Comparison of ENCODE assay signal across 19 cellular contexts in genomic region chr12:53115112-53115890, GRCh38. TPM values are rescaled to one million over a fixed set of nuclear protein-coding genes. Genes with fewer than 3 reads are reported as not detected.
DNase-seq lines count a peak whose midpoint lies in the region; ATAC-seq, FAIRE-seq and TF ChIP-seq lines count a peak whose summit lies in the region.
"Had no signal": no experiment of that assay in that cellular context is flagged by ENCODE, and none has a peak within 500 bp of the region (broad histone marks: within the 10 kb centered on the region; RNA-seq: fewer than 3 reads in every experiment).

No MANE protein-coding gene starts in this region.

- H3K27ac Mint-ChIP-seq in H9 = no peak overlapping the region
- H3K27ac Mint-ChIP-seq: activated T-helper 1 cell treated with anti-CD3 and anti-CD28 coated beads, Interleukin-12 subunit alpha, Interleukin-12 subunit beta, Interleukin-2, Interleukin-4 antibody, amounts not matched to agents 30 ng/mL and 10 ng/mL and 1 ng/mL, durations not matched to agents 14 hours and 24 hours and 36 hours had no signal

- no peak overlapping the region for H2BK5ac ChIP-seq in H9 (ENCODE audit: insufficient read length, low read length)
- H2BK5ac ChIP-seq in H1 (ENCODE audit: low read depth, low read length) = no peak overlapping the region; the same call in 1 of the 2 replicates

- H3K56ac ChIP-seq in H9 (ENCODE audit: insufficient read length, low read depth, low read length) (no peak overlapping the region), H1 (replicated peaks; ENCODE audit: insufficient read length, low read depth, low read length) (no peak overlapping the region)

- TF ChIP-seq RAD21 in H1 (IDR thresholded peaks at IDR 0.05 in 1 of 2, conservative IDR thresholded peaks at IDR 0.05 in 1 of 2; ENCODE audit: low read depth in 2 of 2, low read length in 2 of 2) = no peak

- TF ChIP-seq EP300 in H1 (IDR thresholded peaks at IDR 0.05; ENCODE audit: borderline replicate concordance in 1 of 2, low read depth in 2 of 2, low read length in 2 of 2) = no peak

- H3K36me3 ChIP-seq in H1 (ENCODE audit: control insufficient read depth in 2 of 4, insufficient read depth in 4 of 4, low read length in 3 of 4) = no peaks in the 10 kb centered on the region
- H3K36me3 ChIP-seq: Peyer's patch, thyroid gland had no signal

- H2AFZ ChIP-seq in H9 (ENCODE audit: low read length) (no peak overlapping the region), H1 (ENCODE audit: low read length) (peak overlapping the region; percentile 35; the same call in 1 of the 2 replicates)

- H3K4ac ChIP-seq in H9 (ENCODE audit: low read depth, low read length) (no peak overlapping the region), H1 (replicated peaks; ENCODE audit: insufficient read length, low read depth, low read length) (no peak overlapping the region)

- H3K4me2 ChIP-seq in H9 (ENCODE audit: insufficient read depth, insufficient read length, low read length) (no peak overlapping the region), H1 (ENCODE audit: insufficient read depth in 1 of 2, low read depth in 2 of 2, low read length in 2 of 2) (no peak overlapping the region)

- H4K8ac ChIP-seq in H9 (replicated peaks; ENCODE audit: insufficient read length, low read depth, low read length) (no peak overlapping the region), H1 (ENCODE audit: extremely low read depth, insufficient read depth, low read length) (no peak overlapping the region; the same call in 1 of the 2 replicates)

- H3K79me2 ChIP-seq in H9 (ENCODE audit: insufficient read depth, low read length) = no peaks in the 10 kb centered on the region
- H3K79me2 ChIP-seq in H1 (ENCODE audit: control insufficient read depth in 1 of 2, insufficient read depth in 2 of 2, low read length in 2 of 2) = no peaks in the 10 kb centered on the region

- POLR2A ChIA-PET in H1 (lab: Charles Lee; ENCODE audit: partially characterized antibody) = interaction anchor here (0.9 to 1.1 kb wide), 3 partner anchors 16 to 66 kb away, joined by 3 read pairs; partner anchors contain the start of genes CSAD and ZNF740

- H3K14ac ChIP-seq in H9 (ENCODE audit: insufficient read depth, low read length) = no peak overlapping the region
- H3K14ac ChIP-seq in H1 (ENCODE audit: insufficient read length) = no peak overlapping the region

- no peak overlapping the region for H3K9ac ChIP-seq in H9 (ENCODE audit: extremely low read depth, insufficient read length, low read length)
- H3K9ac ChIP-seq in H1 (replicated peaks in 1 of 4; ENCODE audit: extremely low read depth in 1 of 4, low read depth in 3 of 4, low read length in 3 of 4) = no peak overlapping the region

- CTCF ChIA-PET in H1 (lab: Charles Lee; ENCODE audit: partially characterized antibody) = interaction anchor here (0.6 to 4.8 kb wide), 12 partner anchors 13 to 281 kb away, joined by 3 to 20 read pairs (median 3); partner anchors contain the start of genes ESPL1, IGFBP6 and SOAT2

- no peak overlapping the region for H2AK5ac ChIP-seq in H9 (ENCODE audit: insufficient read length, low read length)
- no peak overlapping the region for H2AK5ac ChIP-seq in H1 (ENCODE audit: low read depth, low read length)

- H4K20me1 ChIP-seq in H9 (ENCODE audit: control insufficient read depth, insufficient read depth, insufficient read length) = no peaks in the 10 kb centered on the region
- no peaks in the 10 kb centered on the region for H4K20me1 ChIP-seq in H1 (replicated peaks in 1 of 2; ENCODE audit: control insufficient read depth in 1 of 2, insufficient read depth in 2 of 2, low read length in 2 of 2)

- no peaks in the 10 kb centered on the region for H3K36me3 Mint-ChIP-seq in H9 (ENCODE audit: insufficient read depth in 1 of 3, low read depth in 3 of 3)

- TF ChIP-seq CTCF in H9 (conservative IDR thresholded peaks at IDR 0.05) (no peak), H1 (IDR thresholded peaks at IDR 0.05; ENCODE audit: control extremely low read depth in 1 of 3, insufficient read depth in 1 of 3, low read depth in 1 of 3, low read length in 3 of 3) (no peak)

- H3K27me3 ChIP-seq in H9 (ENCODE audit: insufficient read depth, low read length) (no peaks in the 10 kb centered on the region), H1 (replicated peaks in 1 of 4; ENCODE audit: control insufficient read depth in 3 of 4, extremely low read depth in 1 of 4, insufficient read depth in 3 of 4, low read length in 3 of 4) (no peaks in the 10 kb centered on the region)
- H3K27me3 ChIP-seq: Peyer's patch, thyroid gland had no signal

- peaks cover 0 to 5% of the 10 kb centered on the region in 2 experiments; a peak in 2 of 4 replicates for H3K4me1 Mint-ChIP-seq in H9

- H2BK120ac ChIP-seq in H9 (ENCODE audit: low read depth, low read length, poor library complexity, severe bottlenecking) (no peak overlapping the region), H1 (replicated peaks; ENCODE audit: low read depth, low read length) (no peak overlapping the region)

- no CpG with 5 or more reads among the region's 33 CpGs for WGBS in H9 (ENCODE audit: extremely low coverage, insufficient read length, low lambda C conversion rate)
- WGBS in H1 (ENCODE audit: extremely low coverage in 1 of 2, insufficient coverage in 1 of 2, insufficient read length in 1 of 2, insufficient replicate concordance in 2 of 2, low coverage in 1 of 2, low lambda C conversion rate in 2 of 2, missing lambda C conversion rate in 1 of 2), 2 experiments = 80% methylated on average over 31 of the region's 33 CpGs; no CpG with 5 or more reads in 1 of the 2 experiments

- no peak overlapping the region for H3K18ac ChIP-seq in H9 (ENCODE audit: insufficient read length, low read depth, low read length)
- no peak overlapping the region for H3K18ac ChIP-seq in H1 (ENCODE audit: extremely low read depth, low read length)

- H3K27ac ChIP-seq in H9 (ENCODE audit: insufficient read length, low read depth, low read length) = no peak overlapping the region
- no peak overlapping the region for H3K27ac ChIP-seq in H1 (ENCODE audit: low read depth, low read length)
- H3K27ac ChIP-seq: Peyer's patch had no signal

- no peak overlapping the region for H4K5ac ChIP-seq in H9 (ENCODE audit: insufficient read length, low read depth, low read length)
- H4K5ac ChIP-seq in H1 (ENCODE audit: insufficient read length, low read depth, low read length) = no peak overlapping the region

- peaks cover under 1 to 5% of the 10 kb centered on the region in 2 experiments; a peak in 3 of 5 replicates for H3K9me3 Mint-ChIP-seq in H9
- H3K9me3 Mint-ChIP-seq: activated T-helper 1 cell treated with anti-CD3 and anti-CD28 coated beads, Interleukin-12 subunit alpha, Interleukin-12 subunit beta, Interleukin-2, Interleukin-4 antibody, amounts not matched to agents 30 ng/mL and 10 ng/mL and 1 ng/mL, durations not matched to agents 14 hours and 24 hours and 36 hours had no signal

- DNase-seq in H9 (peak; percentile 96), H1 (ENCODE audit: low read depth in 1 of 2, low spot score in 2 of 2) (peak; percentile 38 to 90), iPS-NIHi11 (ENCODE audit: low spot score) (peak; percentile 86), NAMALWA (ENCODE audit: low spot score) (no peak)
- peak; percentile 40 for DNase-seq in stimulated activated CD8-positive, alpha-beta memory T cell treated with anti-CD3 and anti-CD28 coated beads, Interleukin-4, amount 100 ng/mL, for 48 hours
- DNase-seq: activated CD4-positive, alpha-beta T cell treated with anti-CD3 and anti-CD28 coated beads, Interleukin-2, amount 50 U/mL, for 48 hours; caudate nucleus; effector CD8-positive, alpha-beta T cell; kidney glomerular epithelial cell; NCI-H1436; NCI-H2227 treated with DMSO at 0.1 percent for 48 hours; occipital lobe; Peyer's patch; thyroid gland had no signal

- H3K4me1 ChIP-seq in H9 (ENCODE audit: insufficient read depth, low read length) (no peaks in the 10 kb centered on the region), H1 (replicated peaks in 1 of 4; ENCODE audit: control insufficient read depth in 3 of 4, insufficient read depth in 4 of 4, low read length in 3 of 4) (peaks cover 0 to 3% (median 2%) of the 10 kb centered on the region in 4 experiments; a peak in 3 of 7 replicates)
- H3K4me1 ChIP-seq: Peyer's patch had no signal

- no peak for TF ChIP-seq POLR2A in H1 (IDR thresholded peaks at IDR 0.05; ENCODE audit: control extremely low read depth in 1 of 2, low read depth in 2 of 2, low read length in 2 of 2)

- H3K23ac ChIP-seq in H9 (ENCODE audit: insufficient read length, low read depth, low read length) = no peak overlapping the region
- no peak overlapping the region for H3K23ac ChIP-seq in H1 (ENCODE audit: insufficient read length)

- H3K4me3 ChIP-seq in H1 (ENCODE audit: extremely low read depth in 1 of 4, insufficient read depth in 2 of 4, low read depth in 3 of 4, low read length in 4 of 4) = no peak overlapping the region
- H3K4me3 ChIP-seq: Peyer's patch, thyroid gland had no signal

- no peak overlapping the region for H3K4me3 Mint-ChIP-seq in H9
- H3K4me3 Mint-ChIP-seq: activated T-helper 1 cell treated with anti-CD3 and anti-CD28 coated beads, Interleukin-12 subunit alpha, Interleukin-12 subunit beta, Interleukin-2, Interleukin-4 antibody, amounts not matched to agents 30 ng/mL and 10 ng/mL and 1 ng/mL, durations not matched to agents 14 hours and 24 hours and 36 hours had no signal

- H3T11ph ChIP-seq in H9 (ENCODE audit: low read length) = no peak overlapping the region

- no peaks in the 10 kb centered on the region for H3K23me2 ChIP-seq in H9 (ENCODE audit: insufficient read length, low read depth, low read length, poor library complexity, severe bottlenecking)
- H3K23me2 ChIP-seq in H1 (ENCODE audit: low read depth, low read length) = 0 out of 2 replicates have a peak, but pooled peaks cover 3% of the 10 kb centered on the region

- no peak overlapping the region for H2BK20ac ChIP-seq in H9 (ENCODE audit: low read depth, low read length, poor library complexity, severe bottlenecking)
- H2BK20ac ChIP-seq in H1 (ENCODE audit: low read length) = no peak overlapping the region

- H2BK15ac ChIP-seq in H9 (ENCODE audit: low read depth, low read length) (no peak overlapping the region; the same call in 1 of the 2 replicates), H1 (ENCODE audit: low read length) (peak overlapping the region; percentile 37; the same call in 1 of the 2 replicates)

- H3K79me1 ChIP-seq in H9 (ENCODE audit: insufficient read depth, low read depth, low read length, poor library complexity, severe bottlenecking) (no peaks in the 10 kb centered on the region), H1 (ENCODE audit: low read depth, low read length) (no peaks in the 10 kb centered on the region)

- H4K91ac ChIP-seq in H9 (ENCODE audit: insufficient read length, low read depth, low read length) (no peak overlapping the region), H1 (replicated peaks; ENCODE audit: insufficient read length, low read length) (peak overlapping the region; percentile 51)

- no peaks in the 10 kb centered on the region for H3K9me3 ChIP-seq in H9 (ENCODE audit: control insufficient read depth, low read depth, low read length)
- peaks cover under 1% of the 10 kb centered on the region in 2 experiments; a peak in 2 of 4 replicates for H3K9me3 ChIP-seq in H1 (ENCODE audit: insufficient read depth in 2 of 2, low read depth in 1 of 2, low read length in 1 of 2)
- H3K9me3 ChIP-seq: Peyer's patch, thyroid gland had no signal

- peaks cover 24% of the 10 kb centered on the region for H3K27me3 Mint-ChIP-seq in H9 (ENCODE audit: low read depth)

- no peak for FAIRE-seq in H1 (lab: Jason Lieb, UNC)

- ATAC-seq in GM21529 (IDR thresholded peaks at IDR 0.05; ENCODE audit: unreplicated experiment) (no peak), HG03378 (IDR thresholded peaks at IDR 0.05; ENCODE audit: unreplicated experiment) (no peak)

- H2BK12ac ChIP-seq in H9 (ENCODE audit: insufficient read length, low read depth, low read length) (no peak overlapping the region), H1 (ENCODE audit: low read depth, low read length) (no peak overlapping the region)

RNA-seq across cellular contexts. Expression of gene SOAT2, which starts 12.0 kb away (rescaled TPM):
- not detected in 2 replicates for total RNA-seq in H9 (2021)
- not detected in 2 replicates for total RNA-seq in H1 (2021; fragmentation: NEBNext Ultra II Directional; extraction: Animal tissue kit (Norgen Biotek cat#: 25700))
- polyA plus RNA-seq in H1 (2011; rRNA removed) = 0.08 and 0.13 TPM in 2 replicates
- polyA plus RNA-seq in H1 (2011; cell fraction: cytosol; rRNA removed) = 0.12 TPM
- polyA plus RNA-seq in H1 (2011; cell fraction: nucleus; rRNA removed) = 0.21 TPM
- polyA plus RNA-seq in H1 (2012, experiment 1 of 2) = not detected in 4 replicates
- not detected for polyA plus RNA-seq in H1 (2012, experiment 2 of 2)
- polyA plus RNA-seq in H1 (2013, experiment 1 of 2) = 0.04 TPM
- polyA plus RNA-seq in H1 (2013, experiment 2 of 2) = not detected
- not detected in 2 replicates for polyA minus RNA-seq in H1 (2011; rRNA and poly(A)+ RNA removed)
- not detected for polyA minus RNA-seq in H1 (2011; cell fraction: cytosol; rRNA and poly(A)+ RNA removed)
- not detected for polyA minus RNA-seq in H1 (2011; cell fraction: nucleus; rRNA and poly(A)+ RNA removed)
- total RNA-seq: activated T-helper 1 cell treated with anti-CD3 and anti-CD28 coated beads, Interleukin-12 subunit alpha, Interleukin-12 subunit beta, Interleukin-2, Interleukin-4 antibody, amounts not matched to agents 30 ng/mL and 10 ng/mL and 1 ng/mL, durations not matched to agents 14 hours and 24 hours and 36 hours; LHCN-M2; occipital lobe had no signal

RNA-seq across cellular contexts. Expression of gene IGFBP6, which starts 17.8 kb away (rescaled TPM):
- total RNA-seq in H9 (2021) = 4.2 and 5.7 TPM in 2 replicates
- 13.7 and 16.4 TPM in 2 replicates for total RNA-seq in H1 (2021; fragmentation: NEBNext Ultra II Directional; extraction: Animal tissue kit (Norgen Biotek cat#: 25700))
- 14.7 and 25.3 TPM in 2 replicates for polyA plus RNA-seq in H1 (2011; rRNA removed)
- polyA plus RNA-seq in H1 (2011; cell fraction: cytosol; rRNA removed) = 15.4 TPM
- 13.2 TPM for polyA plus RNA-seq in H1 (2011; cell fraction: nucleus; rRNA removed)
- 5.3 to 13.0 TPM (median 10.2 TPM) in 4 replicates for polyA plus RNA-seq in H1 (2012, experiment 1 of 2)
- polyA plus RNA-seq in H1 (2012, experiment 2 of 2) = 22.3 TPM
- 8.4 TPM for polyA plus RNA-seq in H1 (2013, experiment 1 of 2)
- polyA plus RNA-seq in H1 (2013, experiment 2 of 2) = 10.8 TPM
- polyA minus RNA-seq in H1 (2011; rRNA and poly(A)+ RNA removed) = 2.6 and 3.5 TPM in 2 replicates
- polyA minus RNA-seq in H1 (2011; cell fraction: cytosol; rRNA and poly(A)+ RNA removed) = 2.9 TPM
- 2.4 TPM for polyA minus RNA-seq in H1 (2011; cell fraction: nucleus; rRNA and poly(A)+ RNA removed)
- total RNA-seq: activated T-helper 1 cell treated with anti-CD3 and anti-CD28 coated beads, Interleukin-12 subunit alpha, Interleukin-12 subunit beta, Interleukin-2, Interleukin-4 antibody, amounts not matched to agents 30 ng/mL and 10 ng/mL and 1 ng/mL, durations not matched to agents 14 hours and 24 hours and 36 hours; mononuclear cell had no signal

RNA-seq across cellular contexts. Expression of gene SPRYD3, which starts 36.1 kb away (rescaled TPM):
- 5.8 and 6.5 TPM in 2 replicates for total RNA-seq in H9 (2021)
- 6.6 and 6.8 TPM in 2 replicates for total RNA-seq in H1 (2021; fragmentation: NEBNext Ultra II Directional; extraction: Animal tissue kit (Norgen Biotek cat#: 25700))
- polyA plus RNA-seq in H1 (2011; rRNA removed) = 8.0 and 10.4 TPM in 2 replicates
- polyA plus RNA-seq in H1 (2011; cell fraction: cytosol; rRNA removed) = 7.4 TPM
- 10.8 TPM for polyA plus RNA-seq in H1 (2011; cell fraction: nucleus; rRNA removed)
- polyA plus RNA-seq in H1 (2012, experiment 1 of 2) = 4.9 to 8.7 TPM (median 6.7 TPM) in 4 replicates
- polyA plus RNA-seq in H1 (2012, experiment 2 of 2) = 6.0 TPM
- 3.4 TPM for polyA plus RNA-seq in H1 (2013, experiment 1 of 2)
- 4.0 TPM for polyA plus RNA-seq in H1 (2013, experiment 2 of 2)
- 7.9 and 9.9 TPM in 2 replicates for polyA minus RNA-seq in H1 (2011; rRNA and poly(A)+ RNA removed)
- 4.6 TPM for polyA minus RNA-seq in H1 (2011; cell fraction: cytosol; rRNA and poly(A)+ RNA removed)
- polyA minus RNA-seq in H1 (2011; cell fraction: nucleus; rRNA and poly(A)+ RNA removed) = 7.6 TPM
